In genomic region chr17:79845601-79845949, GRCh38 we compare ENCODE assay signal across 1 cellular context.
TF ChIP-seq lines count a peak whose summit lies in the region.

No MANE protein-coding gene starts in this region.

TF ChIP-seq in K562, 482 proteins besides CTCF, POLR2A, EP300 and RAD21 (continued from another document and continues in another):
- TF ChIP-seq, protein P1, sequence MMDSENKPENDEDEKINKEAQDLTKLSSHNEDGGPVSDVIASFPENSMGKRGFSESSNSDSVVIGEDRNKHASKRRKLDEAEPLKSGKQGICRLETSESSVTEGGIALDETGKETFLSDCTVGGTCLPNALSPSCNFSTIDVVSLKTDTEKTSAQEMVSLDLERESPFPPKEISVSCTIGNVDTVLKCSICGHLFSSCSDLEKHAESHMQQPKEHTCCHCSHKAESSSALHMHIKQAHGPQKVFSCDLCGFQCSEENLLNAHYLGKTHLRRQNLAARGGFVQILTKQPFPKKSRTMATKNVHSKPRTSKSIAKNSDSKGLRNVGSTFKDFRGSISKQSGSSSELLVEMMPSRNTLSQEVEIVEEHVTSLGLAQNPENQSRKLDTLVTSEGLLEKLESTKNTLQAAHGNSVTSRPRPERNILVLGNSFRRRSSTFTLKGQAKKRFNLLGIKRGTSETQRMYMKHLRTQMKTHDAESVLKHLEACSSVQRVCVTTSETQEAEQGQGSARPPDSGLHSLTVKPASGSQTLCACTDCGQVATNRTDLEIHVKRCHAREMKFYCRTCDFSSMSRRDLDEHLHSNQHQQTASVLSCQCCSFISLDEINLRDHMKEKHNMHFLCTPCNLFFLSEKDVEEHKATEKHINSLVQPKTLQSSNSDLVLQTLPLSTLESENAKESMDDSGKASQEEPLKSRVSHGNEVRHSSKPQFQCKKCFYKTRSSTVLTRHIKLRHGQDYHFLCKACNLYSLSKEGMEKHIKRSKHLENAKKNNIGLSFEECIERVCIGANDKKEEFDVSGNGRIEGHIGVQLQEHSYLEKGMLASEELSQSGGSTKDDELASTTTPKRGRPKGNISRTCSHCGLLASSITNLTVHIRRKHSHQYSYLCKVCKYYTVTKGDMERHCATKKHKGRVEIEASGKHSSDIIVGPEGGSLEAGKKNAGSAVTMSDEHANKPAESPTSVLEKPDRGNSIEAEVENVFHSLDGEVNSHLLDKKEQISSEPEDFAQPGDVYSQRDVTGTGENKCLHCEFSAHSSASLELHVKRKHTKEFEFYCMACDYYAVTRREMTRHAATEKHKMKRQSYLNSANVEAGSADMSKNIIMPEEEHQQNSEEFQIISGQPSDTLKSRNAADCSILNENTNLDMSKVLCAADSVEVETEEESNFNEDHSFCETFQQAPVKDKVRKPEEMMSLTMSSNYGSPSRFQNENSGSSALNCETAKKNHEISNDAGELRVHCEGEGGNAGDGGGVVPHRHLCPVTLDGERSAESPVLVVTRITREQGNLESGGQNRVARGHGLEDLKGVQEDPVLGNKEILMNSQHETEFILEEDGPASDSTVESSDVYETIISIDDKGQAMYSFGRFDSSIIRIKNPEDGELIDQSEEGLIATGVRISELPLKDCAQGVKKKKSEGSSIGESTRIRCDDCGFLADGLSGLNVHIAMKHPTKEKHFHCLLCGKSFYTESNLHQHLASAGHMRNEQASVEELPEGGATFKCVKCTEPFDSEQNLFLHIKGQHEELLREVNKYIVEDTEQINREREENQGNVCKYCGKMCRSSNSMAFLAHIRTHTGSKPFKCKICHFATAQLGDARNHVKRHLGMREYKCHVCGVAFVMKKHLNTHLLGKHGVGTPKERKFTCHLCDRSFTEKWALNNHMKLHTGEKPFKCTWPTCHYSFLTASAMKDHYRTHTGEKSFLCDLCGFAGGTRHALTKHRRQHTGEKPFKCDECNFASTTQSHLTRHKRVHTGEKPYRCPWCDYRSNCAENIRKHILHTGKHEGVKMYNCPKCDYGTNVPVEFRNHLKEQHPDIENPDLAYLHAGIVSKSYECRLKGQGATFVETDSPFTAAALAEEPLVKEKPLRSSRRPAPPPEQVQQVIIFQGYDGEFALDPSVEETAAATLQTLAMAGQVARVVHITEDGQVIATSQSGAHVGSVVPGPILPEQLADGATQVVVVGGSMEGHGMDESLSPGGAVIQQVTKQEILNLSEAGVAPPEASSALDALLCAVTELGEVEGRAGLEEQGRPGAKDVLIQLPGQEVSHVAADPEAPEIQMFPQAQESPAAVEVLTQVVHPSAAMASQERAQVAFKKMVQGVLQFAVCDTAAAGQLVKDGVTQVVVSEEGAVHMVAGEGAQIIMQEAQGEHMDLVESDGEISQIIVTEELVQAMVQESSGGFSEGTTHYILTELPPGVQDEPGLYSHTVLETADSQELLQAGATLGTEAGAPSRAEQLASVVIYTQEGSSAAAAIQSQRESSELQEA (IDR thresholded peaks at IDR 0.05; ENCODE audit: low read depth) = no peak
- TF ChIP-seq ZNF124 (CRISPR knock-in tag; IDR thresholded peaks at IDR 0.05) (no peak), HNRNPK (IDR thresholded peaks at IDR 0.05; ENCODE audit: low read depth, low read length, poor library complexity, severe bottlenecking) (no peak), DDX20 (tag; IDR thresholded peaks at IDR 0.05; ENCODE audit: low read depth) (no peak), SRSF9 (IDR thresholded peaks at IDR 0.05; ENCODE audit: borderline replicate concordance, low read depth, low read length) (no peak), MYBL2 (IDR thresholded peaks at IDR 0.05; ENCODE audit: low read depth) (no peak), MYBL2 (CRISPR knock-in tag; IDR thresholded peaks at IDR 0.05; ENCODE audit: borderline replicate concordance) (no peak), C11orf30 (IDR thresholded peaks at IDR 0.05; ENCODE audit: low read depth) (no peak), LCOR (CRISPR knock-in tag; IDR thresholded peaks at IDR 0.05) (0 out of 2 replicates have a peak, but pooled peaks have one; percentile 3), ARID2 (IDR thresholded peaks at IDR 0.05) (no peak), MBD2 (IDR thresholded peaks at IDR 0.05; ENCODE audit: borderline replicate concordance, low read depth) (peak; percentile 27; the same call in 1 of the 2 replicates), SAP30 (IDR thresholded peaks at IDR 0.05; ENCODE audit: borderline replicate concordance, insufficient read depth, low read depth, low read length, poor library complexity, severe bottlenecking) (peak; percentile 15), TCF3 (CRISPR knock-in tag; IDR thresholded peaks at IDR 0.05) (peak; percentile 54), NELFE (IDR thresholded peaks at IDR 0.05; ENCODE audit: insufficient read depth, insufficient read length) (no peak), L3MBTL2 (IDR thresholded peaks at IDR 0.05) (0 out of 2 replicates have a peak, but pooled peaks have one; percentile 39), BRF2 (IDR thresholded peaks at IDR 0.05; ENCODE audit: borderline replicate concordance, insufficient read depth, insufficient read length) (no peak), MXD1 (CRISPR knock-in tag; IDR thresholded peaks at IDR 0.05; ENCODE audit: borderline replicate concordance, poor library complexity, severe bottlenecking) (no peak), ESRRA (IDR thresholded peaks at IDR 0.05; ENCODE audit: borderline replicate concordance, low read depth) (0 out of 2 replicates have a peak, but pooled peaks have one; percentile 32), MEF2A (IDR thresholded peaks at IDR 0.05; ENCODE audit: control insufficient read depth, low read depth, low read length) (no peak), ZNF232 (CRISPR knock-in tag; IDR thresholded peaks at IDR 0.05) (no peak), PTTG1 (tag; IDR thresholded peaks at IDR 0.05; ENCODE audit: low read depth) (no peak), ZNF316 (IDR thresholded peaks at IDR 0.05) (no peak), RBM15 (IDR thresholded peaks at IDR 0.05; ENCODE audit: insufficient read depth, low read length) (no peak), SMARCB1 (IDR thresholded peaks at IDR 0.05; ENCODE audit: insufficient read length, low read depth) (no peak), CBFA2T3 (IDR thresholded peaks at IDR 0.05) (peak; percentile 58), HNRNPUL1 (IDR thresholded peaks at IDR 0.05; ENCODE audit: low read length) (no peak), EZH2 (IDR thresholded peaks at IDR 0.05; ENCODE audit: borderline replicate concordance, low read depth, low read length) (no peak), CREM (IDR thresholded peaks at IDR 0.05; ENCODE audit: low read depth) (peak; percentile 30; the same call in 1 of the 2 replicates), XRCC4 (IDR thresholded peaks at IDR 0.05; ENCODE audit: extremely low read depth, insufficient read depth, insufficient read length) (no peak), MITF (IDR thresholded peaks at IDR 0.05) (no peak), FOXM1 (IDR thresholded peaks at IDR 0.05; ENCODE audit: low read depth) (no peak), FOXM1 (CRISPR knock-in tag; IDR thresholded peaks at IDR 0.05; ENCODE audit: low read depth) (no peak), ZBTB11 (CRISPR knock-in tag; IDR thresholded peaks at IDR 0.05) (peak in 1 of 3 experiments; percentile 40; a peak in 1 of 6 replicates), BRCA1 (IDR thresholded peaks at IDR 0.05) (no peak), BRCA1 (CRISPR knock-in tag; IDR thresholded peaks at IDR 0.05) (no peak)
- TF ChIP-seq, protein P2, sequence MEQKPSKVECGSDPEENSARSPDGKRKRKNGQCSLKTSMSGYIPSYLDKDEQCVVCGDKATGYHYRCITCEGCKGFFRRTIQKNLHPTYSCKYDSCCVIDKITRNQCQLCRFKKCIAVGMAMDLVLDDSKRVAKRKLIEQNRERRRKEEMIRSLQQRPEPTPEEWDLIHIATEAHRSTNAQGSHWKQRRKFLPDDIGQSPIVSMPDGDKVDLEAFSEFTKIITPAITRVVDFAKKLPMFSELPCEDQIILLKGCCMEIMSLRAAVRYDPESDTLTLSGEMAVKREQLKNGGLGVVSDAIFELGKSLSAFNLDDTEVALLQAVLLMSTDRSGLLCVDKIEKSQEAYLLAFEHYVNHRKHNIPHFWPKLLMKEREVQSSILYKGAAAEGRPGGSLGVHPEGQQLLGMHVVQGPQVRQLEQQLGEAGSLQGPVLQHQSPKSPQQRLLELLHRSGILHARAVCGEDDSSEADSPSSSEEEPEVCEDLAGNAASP (IDR thresholded peaks at IDR 0.05) = no peak
- TF ChIP-seq, protein P3, sequence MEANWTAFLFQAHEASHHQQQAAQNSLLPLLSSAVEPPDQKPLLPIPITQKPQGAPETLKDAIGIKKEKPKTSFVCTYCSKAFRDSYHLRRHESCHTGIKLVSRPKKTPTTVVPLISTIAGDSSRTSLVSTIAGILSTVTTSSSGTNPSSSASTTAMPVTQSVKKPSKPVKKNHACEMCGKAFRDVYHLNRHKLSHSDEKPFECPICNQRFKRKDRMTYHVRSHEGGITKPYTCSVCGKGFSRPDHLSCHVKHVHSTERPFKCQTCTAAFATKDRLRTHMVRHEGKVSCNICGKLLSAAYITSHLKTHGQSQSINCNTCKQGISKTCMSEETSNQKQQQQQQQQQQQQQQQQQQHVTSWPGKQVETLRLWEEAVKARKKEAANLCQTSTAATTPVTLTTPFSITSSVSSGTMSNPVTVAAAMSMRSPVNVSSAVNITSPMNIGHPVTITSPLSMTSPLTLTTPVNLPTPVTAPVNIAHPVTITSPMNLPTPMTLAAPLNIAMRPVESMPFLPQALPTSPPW (CRISPR knock-in tag; IDR thresholded peaks at IDR 0.05) = peak; percentile 75
- TF ChIP-seq, protein P4, sequence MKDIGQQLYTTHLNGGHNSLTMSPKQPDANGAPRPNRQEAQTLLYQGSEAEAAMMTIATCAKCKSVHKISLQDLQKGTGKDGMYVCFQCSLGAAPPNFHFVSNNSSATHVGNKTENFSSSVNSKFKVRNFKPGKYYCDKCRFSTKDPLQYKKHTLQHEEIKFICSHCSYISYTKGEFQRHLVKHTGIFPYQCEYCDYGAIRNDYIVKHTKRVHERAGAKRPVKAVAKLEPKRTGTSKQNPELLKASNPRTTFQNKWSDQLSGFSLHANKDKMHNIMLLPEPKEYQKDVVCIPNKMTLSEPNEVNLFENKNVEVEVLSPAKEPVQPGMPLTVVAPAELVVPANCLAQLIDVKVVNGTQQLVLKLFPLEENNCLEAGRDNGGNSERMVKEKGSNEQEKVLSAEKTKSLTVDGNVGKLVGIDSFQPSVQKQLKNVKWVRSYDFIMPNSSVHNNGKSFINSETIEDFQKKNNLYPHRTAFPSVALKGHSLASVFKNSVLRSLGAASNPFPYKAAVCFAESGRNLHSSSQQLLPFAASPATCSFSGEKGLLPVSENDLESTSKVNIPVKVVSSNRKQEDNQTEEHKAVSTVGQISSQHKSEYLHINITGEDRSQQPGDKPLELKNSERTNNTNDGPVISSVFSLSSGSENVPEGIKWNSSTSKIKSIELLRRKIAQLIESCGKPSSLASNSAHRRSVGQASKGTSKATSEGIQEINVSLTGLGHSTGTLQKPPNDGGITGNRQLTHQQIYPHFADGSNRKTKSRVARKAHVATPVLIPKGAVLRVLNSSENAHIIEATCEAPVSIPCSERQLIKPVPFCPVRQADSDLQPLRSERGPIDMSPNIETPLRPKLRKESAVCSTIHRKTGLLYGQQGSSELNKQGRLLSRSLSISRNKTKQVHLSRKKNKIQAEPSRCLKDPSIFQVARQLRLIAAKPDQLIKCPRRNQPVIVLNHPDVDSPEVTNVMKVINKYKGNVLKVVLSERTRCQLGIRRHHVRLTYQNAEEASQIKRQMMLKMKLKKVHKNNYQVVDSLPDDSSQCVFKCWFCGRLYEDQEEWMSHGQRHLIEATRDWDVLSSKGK (CRISPR knock-in tag; IDR thresholded peaks at IDR 0.05) = no peak
- TF ChIP-seq, protein P5, sequence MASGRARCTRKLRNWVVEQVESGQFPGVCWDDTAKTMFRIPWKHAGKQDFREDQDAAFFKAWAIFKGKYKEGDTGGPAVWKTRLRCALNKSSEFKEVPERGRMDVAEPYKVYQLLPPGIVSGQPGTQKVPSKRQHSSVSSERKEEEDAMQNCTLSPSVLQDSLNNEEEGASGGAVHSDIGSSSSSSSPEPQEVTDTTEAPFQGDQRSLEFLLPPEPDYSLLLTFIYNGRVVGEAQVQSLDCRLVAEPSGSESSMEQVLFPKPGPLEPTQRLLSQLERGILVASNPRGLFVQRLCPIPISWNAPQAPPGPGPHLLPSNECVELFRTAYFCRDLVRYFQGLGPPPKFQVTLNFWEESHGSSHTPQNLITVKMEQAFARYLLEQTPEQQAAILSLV (tag; IDR thresholded peaks at IDR 0.05) = no peak
